Comparison of ENCODE assay signal across 36 cellular contexts in the genomic region with DNA sequence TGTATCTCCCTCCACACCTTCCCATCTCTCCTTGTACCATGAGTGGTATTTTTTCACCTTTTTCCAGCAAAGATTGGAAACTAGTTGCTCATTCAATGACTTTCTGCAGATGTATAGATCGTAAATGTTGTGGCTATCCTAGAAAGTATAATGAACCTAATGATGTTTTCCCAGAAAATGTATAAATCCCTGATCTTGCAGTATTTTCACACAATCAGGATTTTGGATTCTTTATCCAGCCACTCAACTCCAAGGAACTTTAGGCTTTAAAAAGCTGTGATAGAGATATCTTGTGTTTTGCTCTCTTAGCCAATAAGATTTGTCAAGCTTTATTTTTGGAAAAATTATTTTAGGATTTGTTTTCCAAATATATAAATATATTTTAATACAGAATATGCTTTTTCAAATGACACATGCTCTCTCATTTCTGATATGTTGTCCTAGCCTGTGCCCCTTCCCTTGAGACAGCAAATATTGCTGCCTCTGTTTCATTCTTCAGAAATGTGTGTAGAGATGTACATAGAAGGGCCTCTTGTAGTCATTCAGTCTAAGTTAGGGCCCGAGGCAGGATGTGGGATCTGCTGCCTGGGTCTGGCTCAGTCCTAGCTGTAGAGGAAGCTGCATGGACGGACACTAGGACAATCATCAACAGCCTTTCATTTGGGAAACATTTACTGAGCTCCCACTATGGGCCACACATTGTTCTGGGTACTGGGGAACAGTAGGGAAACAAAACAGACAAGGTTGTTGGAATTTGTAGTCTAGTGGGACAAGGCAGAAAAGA.
DNase-seq lines count a peak whose midpoint lies in the region; ATAC-seq, FAIRE-seq and TF ChIP-seq lines count a peak whose summit lies in the region.
"Had no signal": no experiment of that assay in that cellular context is flagged by ENCODE, and none has a peak within 500 bp of the region (broad histone marks: within the 10 kb centered on the region; RNA-seq: fewer than 3 reads in every experiment).

No MANE protein-coding gene starts in this region.

- TF ChIP-seq CTCF in HepG2 (CRISPR knock-in tag; IDR thresholded peaks at IDR 0.05) (no peak), right lobe of liver (IDR thresholded peaks at IDR 0.05) (no peak), brain microvascular endothelial cell (IDR thresholded peaks at IDR 0.05; ENCODE audit: low read depth, low read length, missing control alignments) (no peak), mesothelial cell of epicardium (IDR thresholded peaks at IDR 0.05; ENCODE audit: unreplicated experiment) (no peak)

- no peak for TF ChIP-seq RAD21 in HepG2 (CRISPR knock-in tag; IDR thresholded peaks at IDR 0.05)

- peaks cover 3 to 45% of the 10 kb centered on the region in 2 experiments; a peak in 4 of 5 replicates for H3K27me3 ChIP-seq in HepG2 (ENCODE audit: control insufficient read depth in 1 of 2, insufficient read depth in 2 of 2, low read length in 2 of 2)
- H3K27me3 ChIP-seq in right lobe of liver, result no peaks in the 10 kb centered on the region
- no peaks in the 10 kb centered on the region for H3K27me3 ChIP-seq in brain microvascular endothelial cell (replicated peaks)
- H3K27me3 ChIP-seq: sigmoid colon had no signal

- H3K27ac Mint-ChIP-seq in mesothelial cell of epicardium, result no peak overlapping the region
- no peak overlapping the region for H3K27ac Mint-ChIP-seq in activated naive CD8-positive, alpha-beta T cell treated with anti-CD3 and anti-CD28 coated beads, Interleukin-2, amount 50 U/mL, for 24 hours
- H3K27ac Mint-ChIP-seq: activated CD4-positive, alpha-beta memory T cell treated with anti-CD3 and anti-CD28 coated beads, Interleukin-2, amount 10 ng/mL, durations not matched to agents 7 days and 5 days; CD14-positive monocyte; stimulated activated memory B cell treated with anti-CD40 and anti-IgM and Interleukin-4, amounts not matched to agents 10 μg/mL and 1 μg/mL and 100 μg/mL, for 72 hours had no signal

- TF ChIP-seq EP300 in HepG2 (IDR thresholded peaks at IDR 0.05; ENCODE audit: low read depth in 2 of 2, low read length in 2 of 2) (no peak), HepG2 (CRISPR knock-in tag; IDR thresholded peaks at IDR 0.05; ENCODE audit: borderline replicate concordance) (no peak)

- DNase-seq in HepG2 (ENCODE audit: low spot score), result no peak
- DNase-seq in right lobe of liver, result no peak
- peak; percentile 19 for DNase-seq in brain microvascular endothelial cell
- no peak for DNase-seq in mesothelial cell of epicardium (ENCODE audit: low spot score in 2 of 2, unreplicated experiment in 2 of 2)
- DNase-seq in stimulated activated CD4-positive, alpha-beta T cell treated with anti-CD3 and anti-CD28 coated beads, Interleukin-2, amount 100 ng/mL, for 24 hours, result no peak
- no peak for DNase-seq in glomerular visceral epithelial cell (ENCODE audit: extremely low spot score)
- no peak for DNase-seq in activated naive CD8-positive, alpha-beta T cell treated with anti-CD3 and anti-CD28 coated beads, Interleukin-2, amount 50 U/mL, for 24 hours
- DNase-seq: 8988T; activated CD4-positive, alpha-beta memory T cell treated with anti-CD3 and anti-CD28 coated beads, Interleukin-2, amount 10 ng/mL, durations not matched to agents 7 days and 5 days; activated CD4-positive, alpha-beta T cell treated with anti-CD3 and anti-CD28 coated beads for 1 hour; activated CD8-positive, alpha-beta memory T cell treated with anti-CD3 and anti-CD28 coated beads, Interleukin-2, amount 50 U/mL, for 4 hours; activated naive CD4-positive, alpha-beta T cell treated with anti-CD3 and anti-CD28 coated beads, Interleukin-2, amount 50 U/mL, for 16 hours; amniotic stem cell; effector CD8-positive, alpha-beta T cell; H9; Karpas-422; left ventricle myocardium inferior; NCI-H1436 treated with DMSO at 0.1 percent for 48 hours; NCI-H2081 treated with DMSO at 0.1 percent for 48 hours; NCI-H2227 treated with DMSO at 0.1 percent for 48 hours; NCI-H526; NK-92 treated with Interleukin-12 subunit alpha and Interleukin-12 subunit beta, amount 100 ng/mL, for 24 hours; PC-3; psoas muscle; sigmoid colon; T-helper 2 cell; trophoblast cell had no signal

- H3K79me2 ChIP-seq in HepG2 (ENCODE audit: insufficient read depth, low read length), result no peaks in the 10 kb centered on the region

- peaks cover 23% of the 10 kb centered on the region for H3K4me1 Mint-ChIP-seq in mesothelial cell of epicardium
- H3K4me1 Mint-ChIP-seq in activated naive CD8-positive, alpha-beta T cell treated with anti-CD3 and anti-CD28 coated beads, Interleukin-2, amount 50 U/mL, for 24 hours, result peaks cover 10% of the 10 kb centered on the region
- H3K4me1 Mint-ChIP-seq: CD14-positive monocyte had no signal

- no peaks in the 10 kb centered on the region for H4K20me1 ChIP-seq in HepG2 (ENCODE audit: insufficient read depth, low read length)

- CTCF ChIA-PET in HepG2 (lab: Yijun Ruan, JAX; ENCODE audit: low intra/inter-chr PET ratio, low total read pairs), result no interaction called here

- intact Hi-C loops in HepG2 (cut with micrococcal nuclease; ENCODE audit: unreplicated experiment) (no loop called here), right lobe of liver (cut with DNase I) (no loop called here)

- H3K9me3 ChIP-seq in HepG2 (ENCODE audit: low read length) (no peaks in the 10 kb centered on the region), right lobe of liver (no peaks in the 10 kb centered on the region)
- H3K9me3 ChIP-seq: left ventricle myocardium inferior, psoas muscle, sigmoid colon had no signal

- peak overlapping the region; percentile 51 for H3K4me3 Mint-ChIP-seq in mesothelial cell of epicardium
- H3K4me3 Mint-ChIP-seq in activated naive CD8-positive, alpha-beta T cell treated with anti-CD3 and anti-CD28 coated beads, Interleukin-2, amount 50 U/mL, for 24 hours, result no peak overlapping the region
- H3K4me3 Mint-ChIP-seq: activated CD4-positive, alpha-beta memory T cell treated with anti-CD3 and anti-CD28 coated beads, Interleukin-2, amount 10 ng/mL, durations not matched to agents 7 days and 5 days had no signal

- H2AFZ ChIP-seq in HepG2 (ENCODE audit: low read length), result no peak overlapping the region

- in situ Hi-C loops in HepG2 (cut with HindIII; ENCODE audit: extremely low pct_ligation_motif_present, low pct_unique_long_range_greater_than_20kb), result no loop called here
- in situ Hi-C loops in brain microvascular endothelial cell (cut with HindIII; ENCODE audit: low pct_ligation_motif_present, low sequenced_read_pairs), result no loop called here

- H3K36me3 Mint-ChIP-seq in mesothelial cell of epicardium, result no peaks in the 10 kb centered on the region
- no peaks in the 10 kb centered on the region for H3K36me3 Mint-ChIP-seq in activated naive CD8-positive, alpha-beta T cell treated with anti-CD3 and anti-CD28 coated beads, Interleukin-2, amount 50 U/mL, for 24 hours (ENCODE audit: low read depth)
- H3K36me3 Mint-ChIP-seq: CD14-positive monocyte; stimulated activated memory B cell treated with anti-CD40 and anti-IgM and Interleukin-4, amounts not matched to agents 10 μg/mL and 1 μg/mL and 100 μg/mL, for 72 hours had no signal

- H3K4me3 ChIP-seq in HepG2 (replicated peaks in 1 of 3; ENCODE audit: insufficient read depth in 1 of 3, low read depth in 2 of 3, low read length in 3 of 3), result no peak overlapping the region
- H3K4me3 ChIP-seq in right lobe of liver, result no peak overlapping the region
- no peak overlapping the region for H3K4me3 ChIP-seq in brain microvascular endothelial cell (ENCODE audit: low read depth, low read length)
- H3K4me3 ChIP-seq: left ventricle myocardium inferior, psoas muscle, sigmoid colon had no signal

- TF ChIP-seq POLR2A in HepG2 (IDR thresholded peaks at IDR 0.05; ENCODE audit: insufficient read depth in 1 of 2, low read depth in 2 of 2, low read length in 2 of 2) (no peak), right lobe of liver (IDR thresholded peaks at IDR 0.05) (no peak)

- BruUV-seq in HepG2 (replicated peaks; lab: Mats Ljungman, UMichigan), result no TSS peak

- no peak for FAIRE-seq in HepG2 (lab: Jason Lieb, UNC)
- FAIRE-seq: colon, D721Med, islet of Langerhans had no signal

- no peaks in the 10 kb centered on the region for H3K4me1 ChIP-seq in HepG2 (ENCODE audit: insufficient read depth, low read length)
- H3K4me1 ChIP-seq in right lobe of liver, result peaks cover 0 to 21% (median 4%) of the 10 kb centered on the region in 4 donors
- H3K4me1 ChIP-seq: psoas muscle had no signal

- H3K36me3 ChIP-seq in HepG2 (replicated peaks in 1 of 2; ENCODE audit: control insufficient read depth in 1 of 2, insufficient read depth in 2 of 2, low read length in 2 of 2) (no peaks in the 10 kb centered on the region), right lobe of liver (no peaks in the 10 kb centered on the region), brain microvascular endothelial cell (replicated peaks) (no peaks in the 10 kb centered on the region)
- H3K36me3 ChIP-seq: left ventricle myocardium inferior, sigmoid colon had no signal

- H3K9me3 Mint-ChIP-seq in mesothelial cell of epicardium, result no peaks in the 10 kb centered on the region
- H3K9me3 Mint-ChIP-seq in activated naive CD8-positive, alpha-beta T cell treated with anti-CD3 and anti-CD28 coated beads, Interleukin-2, amount 50 U/mL, for 24 hours, result no peaks in the 10 kb centered on the region
- H3K9me3 Mint-ChIP-seq: activated CD4-positive, alpha-beta memory T cell treated with anti-CD3 and anti-CD28 coated beads, Interleukin-2, amount 10 ng/mL, durations not matched to agents 7 days and 5 days had no signal

- POLR2A ChIA-PET in HepG2 (lab: Yijun Ruan, JAX), result no interaction called here

- H3K27ac ChIP-seq in HepG2 (ENCODE audit: extremely low read length, insufficient read depth, low read length), result no peak overlapping the region
- H3K27ac ChIP-seq in right lobe of liver, result no peak overlapping the region
- no peak overlapping the region for H3K27ac ChIP-seq in brain microvascular endothelial cell
- H3K27ac ChIP-seq: epithelial cell of prostate, left ventricle myocardium inferior, psoas muscle, sigmoid colon had no signal

- no peak overlapping the region for H3K4me2 ChIP-seq in HepG2 (ENCODE audit: low read depth, low read length)

- WGBS in HepG2 (ENCODE audit: low lambda C conversion rate), result 6% methylated on average over 3 of the region's 3 CpGs
- 64% methylated on average over 3 of the region's 3 CpGs for WGBS in right lobe of liver (ENCODE audit: insufficient coverage, low coverage, low lambda C conversion rate, missing lambda C conversion rate)

- no peak overlapping the region for H3K9ac ChIP-seq in HepG2 (ENCODE audit: insufficient read depth, low read depth, low read length)

- peaks cover 21% of the 10 kb centered on the region for H3K27me3 Mint-ChIP-seq in mesothelial cell of epicardium (ENCODE audit: low read depth)
- H3K27me3 Mint-ChIP-seq in activated naive CD8-positive, alpha-beta T cell treated with anti-CD3 and anti-CD28 coated beads, Interleukin-2, amount 50 U/mL, for 24 hours, result peaks cover 50% of the 10 kb centered on the region

- ATAC-seq in HepG2 (no peak), right lobe of liver (no peak), HG02885 (IDR thresholded peaks at IDR 0.05; ENCODE audit: poor library complexity, unreplicated experiment) (no peak)
- ATAC-seq in activated naive CD8-positive, alpha-beta T cell treated with anti-CD3 and anti-CD28 coated beads, Interleukin-2, amount 50 U/mL, for 24 hours, result no peak
- ATAC-seq: PC-3; psoas muscle; Right ventricle myocardium inferior; SK-N-SH treated with all-trans-retinoic acid at 6 μM for 48 hours; stimulated activated memory B cell treated with anti-CD40 and anti-IgM and Interleukin-4, amounts not matched to agents 10 μg/mL and 1 μg/mL and 100 μg/mL, for 72 hours had no signal
